ENCODE assay signal across 21 cellular contexts in genomic region chr1:114026797-114027196, GRCh38.
"Had no signal": no experiment of that assay in that cellular context is flagged by ENCODE, and none has a peak within 500 bp of the region (broad histone marks: within the 10 kb centered on the region; RNA-seq: fewer than 3 reads in every experiment).

No MANE protein-coding gene starts in this region.

- H3K27me3 ChIP-seq: ascending aorta, foreskin keratinocyte, sigmoid colon, tibial artery had no signal

- H3K36me3 ChIP-seq: ascending aorta, sigmoid colon, tibial artery had no signal

- H3K27ac ChIP-seq: ascending aorta, foreskin keratinocyte, sigmoid colon, tibial artery, VCaP had no signal

- H3K4me3 Mint-ChIP-seq: activated T-cell treated with anti-CD3 and anti-CD28 coated beads, Interleukin-2, amount 50 U/mL, for 72 hours; neural crest cell; T-helper 17 cell had no signal

- H3K4me3 ChIP-seq: ascending aorta, lung, sigmoid colon, tibial artery had no signal

- H3K4me1 ChIP-seq: ascending aorta, foreskin keratinocyte, sigmoid colon, tibial artery had no signal

- H3K9me3 ChIP-seq: ascending aorta, sigmoid colon, tibial artery had no signal

- DNase-seq: activated CD4-positive, alpha-beta T cell treated with anti-CD3 and anti-CD28 coated beads for 1 hour; activated CD8-positive, alpha-beta memory T cell treated with anti-CD3 and anti-CD28 coated beads for 24 hours; activated effector memory CD4-positive, alpha-beta T cell treated with anti-CD3 and anti-CD28 coated beads, Interleukin-2, amount 50 U/mL, for 16 hours; activated naive CD4-positive, alpha-beta T cell treated with anti-CD3 and anti-CD28 coated beads, Interleukin-2, amount 50 U/mL, for 16 hours; activated T-cell treated with anti-CD3 and anti-CD28 coated beads, Interleukin-2, amount 50 U/mL, for 72 hours; dermis blood vessel endothelial cell; foreskin keratinocyte; hypothalamus; midbrain; sigmoid colon; stimulated activated CD4-positive, alpha-beta T cell treated with anti-CD3 and anti-CD28 coated beads, Interleukin-12 subunit alpha, Interleukin-12 subunit beta, amount 100 ng/mL, for 4 hours; stimulated activated CD4-positive, alpha-beta T cell treated with anti-CD3 and anti-CD28 coated beads, Interleukin-1b, Interleukin-23, amount 100 ng/mL, for 48 hours; stimulated activated naive CD4-positive, alpha-beta T cell treated with Interleukin-2 at 50 U/mL for 16 hours; substantia nigra; T-helper 17 cell; tibial artery had no signal

- H3K27ac Mint-ChIP-seq: activated T-cell treated with anti-CD3 and anti-CD28 coated beads, Interleukin-2, amount 50 U/mL, for 72 hours; T-helper 17 cell had no signal

- FAIRE-seq: keratinocyte had no signal

- H3K4me1 Mint-ChIP-seq: T-helper 17 cell had no signal

- H3K9me3 Mint-ChIP-seq: activated T-cell treated with anti-CD3 and anti-CD28 coated beads, Interleukin-2, amount 50 U/mL, for 72 hours; neural crest cell had no signal
